1 cellular context compared by ENCODE assay signal in genomic region chr1:115069626-115070308, GRCh38.
TF ChIP-seq lines count a peak whose summit lies in the region.

No MANE protein-coding gene starts in this region.

TF ChIP-seq in K562, 482 proteins besides CTCF, POLR2A, EP300 and RAD21:
- TF ChIP-seq POLR2G (IDR thresholded peaks at IDR 0.05; ENCODE audit: low read depth, low read length) (no peak), XRCC3 (IDR thresholded peaks at IDR 0.05) (no peak), CREB5 (CRISPR knock-in tag; IDR thresholded peaks at IDR 0.05) (no peak), KDM2B (CRISPR knock-in tag; IDR thresholded peaks at IDR 0.05) (no peak), ZNF764 (CRISPR knock-in tag; IDR thresholded peaks at IDR 0.05; ENCODE audit: low read depth) (no peak), PHTF2 (CRISPR knock-in tag; IDR thresholded peaks at IDR 0.05) (no peak), POLR2AphosphoS5 (IDR thresholded peaks at IDR 0.05; ENCODE audit: control insufficient read depth, insufficient read depth, low read depth, low read length) (no peak), NFATC3 (IDR thresholded peaks at IDR 0.05) (no peak), HOXB6 (CRISPR knock-in tag; IDR thresholded peaks at IDR 0.05; ENCODE audit: borderline replicate concordance) (no peak), RCOR1 (IDR thresholded peaks at IDR 0.05; ENCODE audit: borderline replicate concordance in 1 of 2, low read depth in 2 of 2, low read length in 2 of 2) (no peak), ZKSCAN8 (CRISPR knock-in tag; IDR thresholded peaks at IDR 0.05) (no peak), ID3 (CRISPR knock-in tag; IDR thresholded peaks at IDR 0.05) (no peak), ID3 (tag; IDR thresholded peaks at IDR 0.05) (no peak), E2F1 (CRISPR knock-in tag; IDR thresholded peaks at IDR 0.05) (no peak), ZNF780A (CRISPR knock-in tag; IDR thresholded peaks at IDR 0.05) (no peak), SIRT6 (IDR thresholded peaks at IDR 0.05; ENCODE audit: low read depth, low read length) (no peak), HCFC1 (IDR thresholded peaks at IDR 0.05; ENCODE audit: low read depth, low read length) (no peak), ARID2 (IDR thresholded peaks at IDR 0.05) (no peak), ZMIZ1 (IDR thresholded peaks at IDR 0.05; ENCODE audit: low read depth in 2 of 2, low read length in 2 of 2) (no peak), ZEB2 (IDR thresholded peaks at IDR 0.05) (no peak)
